21 cellular contexts compared by ENCODE assay signal in the genomic region with DNA sequence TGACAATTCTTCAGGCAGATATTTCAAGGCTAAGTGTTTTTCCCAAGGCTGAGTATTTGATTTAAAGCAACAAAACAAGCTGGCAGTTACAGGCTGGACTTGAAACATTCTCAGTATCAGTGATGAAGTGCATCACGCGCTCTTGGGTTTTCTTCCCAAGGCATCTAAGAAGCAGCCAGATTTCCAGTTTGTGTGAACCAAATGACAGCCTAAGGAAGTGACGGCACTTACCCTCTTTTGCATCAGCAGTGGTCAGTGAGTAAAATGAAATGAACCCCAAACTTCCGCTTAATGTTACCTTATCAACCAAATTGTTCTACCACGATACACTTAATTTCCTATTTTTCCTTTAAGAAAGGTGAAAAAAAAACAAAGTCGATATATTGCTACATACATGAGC. TPM values are rescaled to one million over a fixed set of nuclear protein-coding genes. Genes with fewer than 3 reads are reported as not detected.
DNase-seq lines count a peak whose midpoint lies in the region; ATAC-seq and TF ChIP-seq lines count a peak whose summit lies in the region.
"Had no signal": no experiment of that assay in that cellular context is flagged by ENCODE, and none has a peak within 500 bp of the region (broad histone marks: within the 10 kb centered on the region; RNA-seq: fewer than 3 reads in every experiment).

No MANE protein-coding gene starts in this region.

- H3K9me3 Mint-ChIP-seq in activated naive CD4-positive, alpha-beta T cell treated with anti-CD3 and anti-CD28 coated beads for 36 hours, result peaks cover 4% of the 10 kb centered on the region
- H3K9me3 Mint-ChIP-seq: CD8-positive, alpha-beta T cell had no signal

- no peak for ATAC-seq in upper lobe of right lung
- ATAC-seq: CD8-positive, alpha-beta T cell had no signal

- CTCF ChIA-PET in activated naive CD4-positive, alpha-beta T cell treated with anti-CD3 and anti-CD28 coated beads for 36 hours (lab: Charles Lee), result no interaction called here

- H3K36me3 Mint-ChIP-seq in activated naive CD4-positive, alpha-beta T cell treated with anti-CD3 and anti-CD28 coated beads for 36 hours (ENCODE audit: low read depth), result no peaks in the 10 kb centered on the region
- H3K36me3 Mint-ChIP-seq: CD8-positive, alpha-beta T cell had no signal

- peak; percentile 4 for DNase-seq in activated naive CD4-positive, alpha-beta T cell treated with anti-CD3 and anti-CD28 coated beads for 36 hours
- no peak for DNase-seq in activated naive CD4-positive, alpha-beta T cell treated with Interleukin-2 at 50 U/mL for 16 hours
- DNase-seq in SK-MEL-5 (ENCODE audit: low read depth, low spot score) (peak; percentile 28), midbrain (lab: John Stamatoyannopoulos, UW) (peak; percentile 5), foreskin melanocyte (no peak), upper lobe of right lung (no peak)
- DNase-seq in stimulated activated CD4-positive, alpha-beta T cell treated with anti-CD3 and anti-CD28 coated beads, Interleukin-1b, Interleukin-23, amount 100 ng/mL, for 48 hours, result no peak
- DNase-seq: CD8-positive, alpha-beta T cell; DND-41; GDM1; GOT3; NCI-H1092; NCI-H1694; NCI-H2107; NCI-H226; NCI-H526 treated with DMSO at 0.1 percent for 48 hours; NK-92 treated with Interleukin-12 subunit alpha and Interleukin-12 subunit beta, amount 100 ng/mL, for 24 hours; OCI-M1; RPMI8226 had no signal

- H3K4me1 Mint-ChIP-seq in activated naive CD4-positive, alpha-beta T cell treated with anti-CD3 and anti-CD28 coated beads for 36 hours (ENCODE audit: low read depth), result peaks cover 2% of the 10 kb centered on the region

- no peak overlapping the region for H3K27ac Mint-ChIP-seq in activated naive CD4-positive, alpha-beta T cell treated with anti-CD3 and anti-CD28 coated beads for 36 hours
- H3K27ac Mint-ChIP-seq: CD8-positive, alpha-beta T cell had no signal

- H3K36me3 ChIP-seq in upper lobe of right lung, result no peaks in the 10 kb centered on the region

- H3K4me3 Mint-ChIP-seq in activated naive CD4-positive, alpha-beta T cell treated with anti-CD3 and anti-CD28 coated beads for 36 hours, result no peak overlapping the region
- H3K4me3 Mint-ChIP-seq: CD8-positive, alpha-beta T cell had no signal

- H3K27me3 ChIP-seq in upper lobe of right lung, result no peaks in the 10 kb centered on the region

- in situ Hi-C loops in SK-MEL-5 (cut with HindIII; ENCODE audit: low pct_unique_long_range_greater_than_20kb, low sequenced_read_pairs), result no loop called here

- intact Hi-C loops in activated naive CD4-positive, alpha-beta T cell treated with anti-CD3 and anti-CD28 coated beads for 36 hours (cut with micrococcal nuclease), result loop anchor here (5.0 kb wide), 1 partner anchor 129 kb away; no protein-coding TSS in a partner anchor
- intact Hi-C loops in upper lobe of right lung (cut with DNase I), result no loop called here

- H3K9me3 ChIP-seq in upper lobe of right lung, result no peaks in the 10 kb centered on the region

- no peaks in the 10 kb centered on the region for H3K4me1 ChIP-seq in upper lobe of right lung

- TF ChIP-seq CTCF in upper lobe of right lung (IDR thresholded peaks at IDR 0.05), result no peak

- no peak overlapping the region for H3K4me3 ChIP-seq in upper lobe of right lung

- peaks cover 3% of the 10 kb centered on the region for H3K27me3 Mint-ChIP-seq in activated naive CD4-positive, alpha-beta T cell treated with anti-CD3 and anti-CD28 coated beads for 36 hours (ENCODE audit: low read depth)

- H3K27ac ChIP-seq in upper lobe of right lung, result no peak overlapping the region
- H3K27ac ChIP-seq: KMS-11 had no signal

RNA-seq across cellular contexts. Expression of a gene that starts 15.8 kb away (rescaled TPM):
- under 1 TPM; 0.24 to 0.49 TPM for total RNA-seq in activated naive CD4-positive, alpha-beta T cell treated with anti-CD3 and anti-CD28 coated beads for 36 hours
- 0.19 and 0.37 TPM in 2 replicates for total RNA-seq in SK-MEL-5 (2014; rRNA removed; shearing (Covaris generic))
- 0.53 and 0.83 TPM in 2 replicates for polyA plus RNA-seq in SK-MEL-5 (2015; cell fraction: cytosol; rRNA removed)
- 0.52 TPM in 1 of 2 replicates, not detected in the other for polyA plus RNA-seq in SK-MEL-5 (2015; cell fraction: nucleus; rRNA removed)
- 3.2 TPM for total RNA-seq in upper lobe of right lung
- total RNA-seq: CD8-positive, alpha-beta T cell; MCF 10A had no signal

Comparison
In these comparisons a context has a peak if more than half of its experiments do, and no peak if none do; other contexts are left out.
1. DNase-seq: peak in activated naive CD4-positive, alpha-beta T cell treated with anti-CD3 and anti-CD28 coated beads for 36 hours (single experiment), SK-MEL-5 (single experiment) and midbrain (single experiment); none in activated naive CD4-positive, alpha-beta T cell treated with Interleukin-2 at 50 U/mL for 16 hours (single experiment), stimulated activated CD4-positive, alpha-beta T cell treated with anti-CD3 and anti-CD28 coated beads, Interleukin-1b, Interleukin-23, amount 100 ng/mL, for 48 hours (single experiment), foreskin melanocyte (single experiment) and upper lobe of right lung (single experiment).